1 cellular context compared by ENCODE assay signal in genomic region chr10:35184527-35185171, GRCh38.
TF ChIP-seq lines count a peak whose summit lies in the region.

No MANE protein-coding gene starts in this region.

TF ChIP-seq in GM12878, 131 proteins besides CTCF, POLR2A, EP300 and RAD21 (continued from another document):
- peak; percentile 46 for TF ChIP-seq CUX1 (IDR thresholded peaks at IDR 0.05; ENCODE audit: insufficient replicate concordance, low read depth, low read length)
- 0 out of 2 replicates have a peak, but pooled peaks have one; percentile 45 for TF ChIP-seq ATF2 (IDR thresholded peaks at IDR 0.05; ENCODE audit: low read length)
- peak; percentile 52 for TF ChIP-seq NFIC (IDR thresholded peaks at IDR 0.05; ENCODE audit: low read depth, low read length)
- TF ChIP-seq ELK1 (IDR thresholded peaks at IDR 0.05; ENCODE audit: low read depth, low read length) = no peak
- TF ChIP-seq PKNOX1 (IDR thresholded peaks at IDR 0.05) = 0 out of 2 replicates have a peak, but pooled peaks have one; percentile 7
- peak; percentile 44; the same call in 1 of the 2 replicates for TF ChIP-seq SPI1 (IDR thresholded peaks at IDR 0.05; ENCODE audit: borderline replicate concordance, insufficient read depth, low read depth, low read length)
- TF ChIP-seq ZBTB40 (IDR thresholded peaks at IDR 0.05; ENCODE audit: borderline replicate concordance) = peak; percentile 67; the same call in 1 of the 2 replicates
- TF ChIP-seq TCF7 (IDR thresholded peaks at IDR 0.05; ENCODE audit: borderline replicate concordance) = peak; percentile 42; the same call in 1 of the 2 replicates
- no peak for TF ChIP-seq ZBTB4 (CRISPR knock-in tag; IDR thresholded peaks at IDR 0.05)
- TF ChIP-seq ZBED1 (IDR thresholded peaks at IDR 0.05; ENCODE audit: borderline replicate concordance) = no peak
